Comparison of ENCODE assay signal across 2 cellular contexts in the genomic region with DNA sequence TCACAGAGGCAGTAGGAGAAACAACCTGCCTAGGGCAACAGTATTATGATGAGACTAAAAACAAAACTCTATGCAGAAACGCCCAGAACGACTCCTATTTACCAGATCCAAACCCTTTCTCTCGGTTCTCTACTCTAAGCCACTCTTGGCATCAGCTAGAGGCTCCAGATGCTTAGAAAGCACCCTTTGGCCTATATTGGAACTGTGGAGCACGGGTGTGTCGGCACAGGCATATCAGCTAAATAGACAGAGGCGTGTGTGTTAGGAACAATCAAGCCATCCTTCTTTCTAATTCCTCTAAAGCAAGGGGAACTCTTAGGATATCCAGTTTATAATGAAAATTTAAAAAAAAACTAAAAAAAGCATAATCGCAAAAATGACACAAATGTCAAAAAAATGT. TPM values are rescaled to one million over a fixed set of nuclear protein-coding genes. Genes with fewer than 3 reads are reported as not detected.
"Had no signal": no experiment of that assay in that cellular context is flagged by ENCODE, and none has a peak within 500 bp of the region (broad histone marks: within the 10 kb centered on the region; RNA-seq: fewer than 3 reads in every experiment).

No MANE protein-coding gene starts in this region.

RNA-seq across cellular contexts. Expression of a gene that starts 41.5 kb away (rescaled TPM):
- total RNA-seq: pulmonary artery endothelial cell, right atrium auricular region had no signal
